8 cellular contexts compared by ENCODE assay signal in genomic region chr3:112333386-112334334, GRCh38. TPM values are rescaled to one million over a fixed set of nuclear protein-coding genes. Genes with fewer than 3 reads are reported as not detected.
A peak's percentile ranks its signal among the peaks of the same experiment; 100 is the strongest.
DNase-seq lines count a peak whose midpoint lies in the region; ATAC-seq and TF ChIP-seq lines count a peak whose summit lies in the region.

No MANE protein-coding gene starts in this region.

- TF ChIP-seq CTCF in A673 (conservative IDR thresholded peaks at IDR 0.05; ENCODE audit: low read depth, low read length): no peak
- TF ChIP-seq CTCF in gastroesophageal sphincter (IDR thresholded peaks at IDR 0.05): no peak
- peak; percentile 4 for TF ChIP-seq CTCF in neural cell (IDR thresholded peaks at IDR 0.05; ENCODE audit: poor library complexity, severe bottlenecking)

- DNase-seq in A673 (ENCODE audit: low spot score) (no peak), NOMO-1 treated with DMSO at 0.1 percent for 48 hours (lab: John Stamatoyannopoulos, UW; ENCODE audit: unreplicated experiment) (no peak), SW480 (ENCODE audit: low spot score) (no peak)
- DNase-seq in activated T-helper 1 cell treated with anti-CD3 and anti-CD28 coated beads, Interleukin-12 subunit alpha, Interleukin-12 subunit beta, Interleukin-2, Interleukin-4 antibody, amounts not matched to agents 30 ng/mL and 10 ng/mL and 1 ng/mL, durations not matched to agents 14 hours and 24 hours and 36 hours (ENCODE audit: low spot score): peak; percentile 13

- H3K4me3 Mint-ChIP-seq in activated T-helper 1 cell treated with anti-CD3 and anti-CD28 coated beads, Interleukin-12 subunit alpha, Interleukin-12 subunit beta, Interleukin-2, Interleukin-4 antibody, amounts not matched to agents 30 ng/mL and 10 ng/mL and 1 ng/mL, durations not matched to agents 14 hours and 24 hours and 36 hours: peak overlapping the region; percentile 97

- intact Hi-C loops in A673 (cut with micrococcal nuclease; ENCODE audit: unreplicated experiment): no loop called here
- intact Hi-C loops in activated T-helper 1 cell treated with anti-CD3 and anti-CD28 coated beads, Interleukin-12 subunit alpha, Interleukin-12 subunit beta, Interleukin-2, Interleukin-4 antibody, amounts not matched to agents 30 ng/mL and 10 ng/mL and 1 ng/mL, durations not matched to agents 14 hours and 24 hours and 36 hours (cut with micrococcal nuclease): loop anchor here (1.0 to 2.0 kb wide), 2 partner anchors 25 to 165 kb away; partner anchors contain the start of gene BTLA

- H3K4me1 ChIP-seq in A673 (ENCODE audit: insufficient read depth, low read length, poor library complexity, severe bottlenecking) (no peaks in the 10 kb centered on the region), HUES6 (ENCODE audit: control insufficient read depth, insufficient read depth, low read length) (peaks cover 38% of the 10 kb centered on the region), gastroesophageal sphincter (peaks cover 0 to 19% (median 0%) of the 10 kb centered on the region in 3 donors)

- peak overlapping the region; percentile 73 for H3K4me2 ChIP-seq in neural cell (ENCODE audit: low read length)

- TF ChIP-seq EP300 in gastroesophageal sphincter (IDR thresholded peaks at IDR 0.05): no peak
- TF ChIP-seq EP300 in neural cell (conservative IDR thresholded peaks at IDR 0.05; ENCODE audit: poor library complexity, severe bottlenecking): peak; percentile 10

- 16 to 21% methylated on average over 6 to 7 of the region's 22 CpGs for WGBS in gastroesophageal sphincter (ENCODE audit: low coverage in 1 of 2), 2 donors

- H3K9me3 ChIP-seq in A673 (ENCODE audit: low read depth, low read length, poor library complexity, severe bottlenecking) (no peaks in the 10 kb centered on the region), HUES6 (ENCODE audit: control insufficient read depth, insufficient read depth, low read depth, low read length) (no peaks in the 10 kb centered on the region), gastroesophageal sphincter (no peaks in the 10 kb centered on the region), neural cell (ENCODE audit: low read length) (no peaks in the 10 kb centered on the region)

- peaks cover 43% of the 10 kb centered on the region for H3K36me3 Mint-ChIP-seq in activated T-helper 1 cell treated with anti-CD3 and anti-CD28 coated beads, Interleukin-12 subunit alpha, Interleukin-12 subunit beta, Interleukin-2, Interleukin-4 antibody, amounts not matched to agents 30 ng/mL and 10 ng/mL and 1 ng/mL, durations not matched to agents 14 hours and 24 hours and 36 hours (ENCODE audit: low read depth)

- no peak for TF ChIP-seq RAD21 in neural cell (conservative IDR thresholded peaks at IDR 0.05)

- peaks cover 7% of the 10 kb centered on the region for H3F3A ChIP-seq in neural cell (ENCODE audit: insufficient read depth, low read length, poor library complexity, severe bottlenecking)

- H3K27ac ChIP-seq in A673 (ENCODE audit: low read depth, low read length, poor library complexity, severe bottlenecking) (no peak overlapping the region), HUES6 (ENCODE audit: low read depth, low read length) (peak overlapping the region; percentile 91), gastroesophageal sphincter (peak overlapping the region; percentile 68 to 90 (median 82)), neural cell (ENCODE audit: low read length) (peak overlapping the region; percentile 100)

- H3K36me3 ChIP-seq in A673 (ENCODE audit: insufficient read depth, low read length, poor library complexity, severe bottlenecking) (no peaks in the 10 kb centered on the region), HUES6 (ENCODE audit: control insufficient read depth, insufficient read depth, low read length) (peaks cover 29% of the 10 kb centered on the region), gastroesophageal sphincter (no peaks in the 10 kb centered on the region), neural cell (ENCODE audit: insufficient read depth, low read length) (peaks cover 6% of the 10 kb centered on the region)

- H3K4me1 Mint-ChIP-seq in activated T-helper 1 cell treated with anti-CD3 and anti-CD28 coated beads, Interleukin-12 subunit alpha, Interleukin-12 subunit beta, Interleukin-2, Interleukin-4 antibody, amounts not matched to agents 30 ng/mL and 10 ng/mL and 1 ng/mL, durations not matched to agents 14 hours and 24 hours and 36 hours (ENCODE audit: low read depth): peaks cover 48% of the 10 kb centered on the region

- peak overlapping the region; percentile 77 for H2AFZ ChIP-seq in neural cell (ENCODE audit: low read depth, low read length)

- BruUV-seq in A673 (replicated peaks; lab: Mats Ljungman, UMichigan): no TSS peak

- POLR2A ChIA-PET in A673 (lab: Charles Lee; ENCODE audit: low non-redundant PET): interaction anchor here (0.6 kb wide), 1 partner anchor 50 kb away, joined by 8 read pairs; no protein-coding TSS in a partner anchor

- ATAC-seq in GM19043 (IDR thresholded peaks at IDR 0.05; ENCODE audit: low read depth, unreplicated experiment): peak; percentile 35
- ATAC-seq in gastroesophageal sphincter: peak; percentile 60

- H3K9ac ChIP-seq in HUES6 (ENCODE audit: low read length) (peak overlapping the region; percentile 92), neural cell (ENCODE audit: low read length) (peak overlapping the region; percentile 99)

- no peaks in the 10 kb centered on the region for H4K20me1 ChIP-seq in neural cell (ENCODE audit: insufficient read depth)

- peaks cover 1% of the 10 kb centered on the region for H3K27me3 Mint-ChIP-seq in activated T-helper 1 cell treated with anti-CD3 and anti-CD28 coated beads, Interleukin-12 subunit alpha, Interleukin-12 subunit beta, Interleukin-2, Interleukin-4 antibody, amounts not matched to agents 30 ng/mL and 10 ng/mL and 1 ng/mL, durations not matched to agents 14 hours and 24 hours and 36 hours (ENCODE audit: insufficient read depth)

- H3K4me3 ChIP-seq in A673 (ENCODE audit: low read depth, low read length, poor library complexity, severe bottlenecking): peak overlapping the region; percentile 34
- peak overlapping the region; percentile 86 for H3K4me3 ChIP-seq in HUES6 (ENCODE audit: low read depth, low read length)
- H3K4me3 ChIP-seq in gastroesophageal sphincter: peak overlapping the region; percentile 63 to 89
- peak overlapping the region; percentile 77 for H3K4me3 ChIP-seq in neural cell (ENCODE audit: low read length)

- H3K27ac Mint-ChIP-seq in activated T-helper 1 cell treated with anti-CD3 and anti-CD28 coated beads, Interleukin-12 subunit alpha, Interleukin-12 subunit beta, Interleukin-2, Interleukin-4 antibody, amounts not matched to agents 30 ng/mL and 10 ng/mL and 1 ng/mL, durations not matched to agents 14 hours and 24 hours and 36 hours: peak overlapping the region; percentile 84

- TF ChIP-seq POLR2A in gastroesophageal sphincter (IDR thresholded peaks at IDR 0.05): no peak

- H3K9me3 Mint-ChIP-seq in activated T-helper 1 cell treated with anti-CD3 and anti-CD28 coated beads, Interleukin-12 subunit alpha, Interleukin-12 subunit beta, Interleukin-2, Interleukin-4 antibody, amounts not matched to agents 30 ng/mL and 10 ng/mL and 1 ng/mL, durations not matched to agents 14 hours and 24 hours and 36 hours: no peaks in the 10 kb centered on the region

- H3K9me2 ChIP-seq in neural cell (ENCODE audit: insufficient read depth, low read length): no peaks in the 10 kb centered on the region

- H3K79me2 ChIP-seq in neural cell (replicated peaks; ENCODE audit: insufficient read depth, low read length): peaks cover 58% of the 10 kb centered on the region

- H3K27me3 ChIP-seq in A673 (replicated peaks; ENCODE audit: insufficient read depth, low read depth, low read length, poor library complexity) (peaks cover 65% of the 10 kb centered on the region), HUES6 (ENCODE audit: control insufficient read depth, insufficient read depth, low read length) (no peaks in the 10 kb centered on the region), gastroesophageal sphincter (peaks cover 5% of the 10 kb centered on the region), neural cell (ENCODE audit: insufficient read depth, low read depth, low read length) (no peaks in the 10 kb centered on the region)

- CTCF ChIA-PET in A673 (lab: Charles Lee): interaction anchor here (0.6 kb wide), 1 partner anchor 207 kb away, joined by 3 read pairs; no protein-coding TSS in a partner anchor

TF ChIP-seq in neural cell, 6 proteins besides CTCF, POLR2A, EP300 and RAD21 (continues in another document):
- TF ChIP-seq MXI1 (conservative IDR thresholded peaks at IDR 0.05; ENCODE audit: poor library complexity, severe bottlenecking) (peak; percentile 14), EZH2 (IDR thresholded peaks at IDR 0.05; ENCODE audit: borderline replicate concordance, insufficient read depth, low read length, poor library complexity, severe bottlenecking) (no peak), SMC3 (conservative IDR thresholded peaks at IDR 0.05; ENCODE audit: poor library complexity) (no peak), TAF1 (IDR thresholded peaks at IDR 0.05; ENCODE audit: low read depth) (peak; percentile 64), POLR2AphosphoS5 (IDR thresholded peaks at IDR 0.05) (peak; percentile 75)

RNA-seq across cellular contexts. Expression of gene CD200, which starts 0.7 kb away (rescaled TPM):
- not detected in 2 replicates for total RNA-seq in A673 (2021)
- total RNA-seq in activated T-helper 1 cell treated with anti-CD3 and anti-CD28 coated beads, Interleukin-12 subunit alpha, Interleukin-12 subunit beta, Interleukin-2, Interleukin-4 antibody, amounts not matched to agents 30 ng/mL and 10 ng/mL and 1 ng/mL, durations not matched to agents 14 hours and 24 hours and 36 hours: 141 TPM in 2 replicates
- 10 to 100 TPM in 1 of 4 donors, 1 to 10 TPM in 3; 2.5 to 15.6 (median 4.8) TPM for total RNA-seq in gastroesophageal sphincter
- polyA plus RNA-seq in neural cell: 174 and 178 TPM in 2 replicates
- polyA minus RNA-seq in neural cell: 160 and 182 TPM in 2 replicates

RNA-seq across cellular contexts. Expression of gene SLC9C1, which starts 39.6 kb away (rescaled TPM):
- total RNA-seq in A673 (2021) (not detected in 2 replicates), gastroesophageal sphincter (under 1 TPM in 1 of 4 donors, not detected in 3; 0.15 TPM)
- not detected in 2 replicates for total RNA-seq in activated T-helper 1 cell treated with anti-CD3 and anti-CD28 coated beads, Interleukin-12 subunit alpha, Interleukin-12 subunit beta, Interleukin-2, Interleukin-4 antibody, amounts not matched to agents 30 ng/mL and 10 ng/mL and 1 ng/mL, durations not matched to agents 14 hours and 24 hours and 36 hours
- not detected in 2 replicates for polyA plus RNA-seq in neural cell
- not detected in 2 replicates for polyA minus RNA-seq in neural cell

Comparison
In these comparisons a context has a peak if more than half of its experiments do, and no peak if none do; other contexts are left out.
1. H3K4me3 ChIP-seq: peak in every context shown above with its lines; median percentile 86 in HUES6; 77 in neural cell; 76 in gastroesophageal sphincter; 34 in A673.